Comparison of ENCODE assay signal across 11 cellular contexts in genomic region chr6:111813247-111814162, GRCh38. TPM values are rescaled to one million over a fixed set of nuclear protein-coding genes. Genes with fewer than 3 reads are reported as not detected.
DNase-seq lines count a peak whose midpoint lies in the region; TF ChIP-seq lines count a peak whose summit lies in the region.
"Had no signal": no experiment of that assay in that cellular context is flagged by ENCODE, and none has a peak within 500 bp of the region (broad histone marks: within the 10 kb centered on the region; RNA-seq: fewer than 3 reads in every experiment).

No MANE protein-coding gene starts in this region.

- TF ChIP-seq CTCF in brain microvascular endothelial cell (IDR thresholded peaks at IDR 0.05; ENCODE audit: low read depth, low read length, missing control alignments) (no peak), nephron progenitor cell (IDR thresholded peaks at IDR 0.05) (no peak)

- no peaks in the 10 kb centered on the region for H3K27me3 Mint-ChIP-seq in T-helper 1 cell treated with Interleukin-12 subunit alpha and Interleukin-12 subunit beta and Interleukin-4 antibody, amounts not matched to agents 30 μg/mL and 1 μg/mL, for 36 hours (ENCODE audit: low read depth)
- H3K27me3 Mint-ChIP-seq in nephron progenitor cell (ENCODE audit: low read depth, poor library complexity) = no peaks in the 10 kb centered on the region

- H3K9me3 Mint-ChIP-seq in T-helper 1 cell treated with Interleukin-12 subunit alpha and Interleukin-12 subunit beta and Interleukin-4 antibody, amounts not matched to agents 30 μg/mL and 1 μg/mL, for 36 hours = no peaks in the 10 kb centered on the region
- no peaks in the 10 kb centered on the region for H3K9me3 Mint-ChIP-seq in nephron progenitor cell

- H3K27me3 ChIP-seq in brain microvascular endothelial cell (replicated peaks) = no peaks in the 10 kb centered on the region

- H3K36me3 Mint-ChIP-seq in T-helper 1 cell treated with Interleukin-12 subunit alpha and Interleukin-12 subunit beta and Interleukin-4 antibody, amounts not matched to agents 30 μg/mL and 1 μg/mL, for 36 hours (ENCODE audit: low read depth) = peaks cover 36% of the 10 kb centered on the region
- peaks cover 19% of the 10 kb centered on the region for H3K36me3 Mint-ChIP-seq in nephron progenitor cell (ENCODE audit: low read depth)

- peak overlapping the region; percentile 49 for H3K27ac ChIP-seq in brain microvascular endothelial cell

- in situ Hi-C loops in brain microvascular endothelial cell (cut with HindIII; ENCODE audit: low pct_ligation_motif_present, low sequenced_read_pairs) = no loop called here
- in situ Hi-C loops in ACHN (cut with HindIII; ENCODE audit: low pct_ligation_motif_present, low pct_unique_long_range_greater_than_20kb, low sequenced_read_pairs) = no loop called here

- H3K4me1 Mint-ChIP-seq in T-helper 1 cell treated with Interleukin-12 subunit alpha and Interleukin-12 subunit beta and Interleukin-4 antibody, amounts not matched to agents 30 μg/mL and 1 μg/mL, for 36 hours (ENCODE audit: low read depth) = peaks cover 66% of the 10 kb centered on the region
- H3K4me1 Mint-ChIP-seq in nephron progenitor cell = peaks cover 59% of the 10 kb centered on the region

- no peak overlapping the region for H3K4me3 ChIP-seq in brain microvascular endothelial cell (ENCODE audit: low read depth, low read length)

- H3K4me3 Mint-ChIP-seq in T-helper 1 cell treated with Interleukin-12 subunit alpha and Interleukin-12 subunit beta and Interleukin-4 antibody, amounts not matched to agents 30 μg/mL and 1 μg/mL, for 36 hours = peak overlapping the region; percentile 65
- no peak overlapping the region for H3K4me3 Mint-ChIP-seq in nephron progenitor cell

- peak overlapping the region; percentile 83 for H3K27ac Mint-ChIP-seq in T-helper 1 cell treated with Interleukin-12 subunit alpha and Interleukin-12 subunit beta and Interleukin-4 antibody, amounts not matched to agents 30 μg/mL and 1 μg/mL, for 36 hours
- peak overlapping the region; percentile 34 for H3K27ac Mint-ChIP-seq in nephron progenitor cell

- DNase-seq in T-helper 1 cell = no peak
- DNase-seq in M059J (ENCODE audit: low read depth) = peak; percentile 64
- no peak for DNase-seq in brain microvascular endothelial cell
- no peak for DNase-seq in nephron progenitor cell
- DNase-seq in NCI-H526 (lab: John Stamatoyannopoulos, UW) = no peak
- DNase-seq in COR-L47 (lab: John Stamatoyannopoulos, UW) = no peak
- DNase-seq in ACHN = no peak
- DNase-seq: KG1, NCI-H2107, small intestine had no signal

- H3K36me3 ChIP-seq in brain microvascular endothelial cell (replicated peaks) = no peaks in the 10 kb centered on the region

RNA-seq across cellular contexts. Expression of gene FYN, which starts 59.7 kb away (rescaled TPM):
- 37.7 and 63.4 TPM in 2 replicates for total RNA-seq in M059J (2014; rRNA removed; shearing (Covaris generic))
